ENCODE assay signal across 10 cellular contexts in the genomic region with DNA sequence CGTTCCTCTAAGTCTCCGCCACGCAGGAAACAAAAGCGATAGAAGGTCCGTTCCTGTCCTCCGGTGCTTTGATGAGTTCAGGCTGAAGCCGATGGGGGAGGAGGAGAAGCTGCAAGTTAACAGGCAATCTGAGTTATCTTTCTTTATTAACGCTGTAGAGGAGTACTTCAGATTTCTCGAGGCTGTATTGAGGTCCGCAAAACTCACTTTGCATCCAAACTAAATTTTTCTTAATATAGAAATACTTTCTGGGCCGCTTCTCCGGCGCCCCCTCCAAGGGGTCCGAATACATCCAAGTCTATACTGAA. TPM values are rescaled to one million over a fixed set of nuclear protein-coding genes. Genes with fewer than 3 reads are reported as not detected.
A peak's percentile ranks its signal among the peaks of the same experiment; 100 is the strongest.
DNase-seq lines count a peak whose midpoint lies in the region; ATAC-seq, FAIRE-seq and TF ChIP-seq lines count a peak whose summit lies in the region.
"Had no signal": no experiment of that assay in that cellular context is flagged by ENCODE, and none has a peak within 500 bp of the region (broad histone marks: within the 10 kb centered on the region; RNA-seq: fewer than 3 reads in every experiment).

No MANE protein-coding gene starts in this region.

- H3K9ac ChIP-seq in duodenal mucosa (ENCODE audit: low read depth in 1 of 2, low read length in 2 of 2) = peak overlapping the region; percentile 1 to 48

- peaks cover 48% of the 10 kb centered on the region for H3K27me3 Mint-ChIP-seq in stimulated activated naive CD8-positive, alpha-beta T cell treated with anti-CD3 and anti-CD28 coated beads, Interleukin-15, Interleukin-2, amounts not matched to agents 100 ng/mL and 50 ng/mL, for 24 hours
- H3K27me3 Mint-ChIP-seq in naive thymus-derived CD8-positive, alpha-beta T cell = peaks cover 13 to 35% (median 22%) of the 10 kb centered on the region in 5 donors

- peaks cover 12% of the 10 kb centered on the region for H3K4me1 Mint-ChIP-seq in stimulated activated naive CD8-positive, alpha-beta T cell treated with anti-CD3 and anti-CD28 coated beads, Interleukin-15, Interleukin-2, amounts not matched to agents 100 ng/mL and 50 ng/mL, for 24 hours (ENCODE audit: low read depth)
- H3K4me1 Mint-ChIP-seq in naive thymus-derived CD8-positive, alpha-beta T cell = peaks cover 7 to 8% (median 8%) of the 10 kb centered on the region in 4 donors

- H3K36me3 ChIP-seq in duodenal mucosa (ENCODE audit: control insufficient read depth in 1 of 2, insufficient read depth in 2 of 2, low read length in 2 of 2) = no peaks in the 10 kb centered on the region

- H3K4me3 Mint-ChIP-seq in stimulated activated naive CD8-positive, alpha-beta T cell treated with anti-CD3 and anti-CD28 coated beads, Interleukin-15, Interleukin-2, amounts not matched to agents 100 ng/mL and 50 ng/mL, for 24 hours = peak overlapping the region; percentile 27
- H3K4me3 Mint-ChIP-seq in naive thymus-derived CD8-positive, alpha-beta T cell = peak overlapping the region; percentile 28 to 86 (median 74)

- H3K27me3 ChIP-seq in duodenal mucosa (ENCODE audit: control insufficient read depth in 1 of 2, insufficient read depth in 2 of 2, low read length in 2 of 2) = peaks cover 0 to 20% of the 10 kb centered on the region in 2 donors

- no peak for DNase-seq in stimulated activated naive CD8-positive, alpha-beta T cell treated with anti-CD3 and anti-CD28 coated beads, Interleukin-15, Interleukin-2, amounts not matched to agents 100 U/mL and 50 U/mL, for 24 hours
- no peak for DNase-seq in naive thymus-derived CD8-positive, alpha-beta T cell
- DNase-seq in GM12891 (ENCODE audit: insufficient read length, low spot score) = no peak
- DNase-seq in AML-193 (lab: John Stamatoyannopoulos, UW) = no peak
- no peak for DNase-seq in OCI-M1 (lab: John Stamatoyannopoulos, UW)
- DNase-seq in GM19238 (ENCODE audit: insufficient read length, low spot score) = no peak
- DNase-seq: NCI-H524 treated with DMSO at 0.1 percent for 48 hours had no signal

- H3K27ac ChIP-seq in duodenal mucosa (ENCODE audit: low read depth, low read length) = no peak overlapping the region

- H3K9me3 ChIP-seq in duodenal mucosa (ENCODE audit: control insufficient read depth in 1 of 2, low read length in 2 of 2) = no peaks in the 10 kb centered on the region

- no peak overlapping the region for H3K27ac Mint-ChIP-seq in stimulated activated naive CD8-positive, alpha-beta T cell treated with anti-CD3 and anti-CD28 coated beads, Interleukin-15, Interleukin-2, amounts not matched to agents 100 ng/mL and 50 ng/mL, for 24 hours
- H3K27ac Mint-ChIP-seq in naive thymus-derived CD8-positive, alpha-beta T cell = no peak overlapping the region

- H3K4me1 ChIP-seq in duodenal mucosa (ENCODE audit: control insufficient read depth in 1 of 2, insufficient read depth in 2 of 2, low read length in 2 of 2) = peaks cover 22 to 32% of the 10 kb centered on the region in 2 donors

- POLR2A ChIA-PET in naive thymus-derived CD8-positive, alpha-beta T cell (lab: Charles Lee) = no interaction called here

- ATAC-seq in stimulated activated naive CD8-positive, alpha-beta T cell treated with anti-CD3 and anti-CD28 coated beads, Interleukin-15, Interleukin-2, amounts not matched to agents 100 U/mL and 50 U/mL, for 24 hours = no peak
- peak in 1 of 2 donors; percentile 4 for ATAC-seq in naive thymus-derived CD8-positive, alpha-beta T cell

- TF ChIP-seq POLR2A in GM12891 (IDR thresholded peaks at IDR 0.05; ENCODE audit: low read depth, low read length) = no peak

- H3K9me3 Mint-ChIP-seq in stimulated activated naive CD8-positive, alpha-beta T cell treated with anti-CD3 and anti-CD28 coated beads, Interleukin-15, Interleukin-2, amounts not matched to agents 100 ng/mL and 50 ng/mL, for 24 hours = no peaks in the 10 kb centered on the region
- no peaks in the 10 kb centered on the region for H3K9me3 Mint-ChIP-seq in naive thymus-derived CD8-positive, alpha-beta T cell

- H3K4me3 ChIP-seq in duodenal mucosa (ENCODE audit: low read depth in 1 of 2, low read length in 2 of 2) = peak overlapping the region; percentile 74 to 75

- no peak for FAIRE-seq in GM12891 (lab: Jason Lieb, UNC)

- H3K36me3 Mint-ChIP-seq in stimulated activated naive CD8-positive, alpha-beta T cell treated with anti-CD3 and anti-CD28 coated beads, Interleukin-15, Interleukin-2, amounts not matched to agents 100 ng/mL and 50 ng/mL, for 24 hours (ENCODE audit: low read depth) = no peaks in the 10 kb centered on the region
- H3K36me3 Mint-ChIP-seq in naive thymus-derived CD8-positive, alpha-beta T cell = no peaks in the 10 kb centered on the region

TF ChIP-seq in GM12891, 5 proteins besides CTCF, POLR2A, EP300 and RAD21:
- no peak for TF ChIP-seq PAX5 (IDR thresholded peaks at IDR 0.05; ENCODE audit: insufficient read depth, low read length, severe bottlenecking)
- TF ChIP-seq SPI1 (IDR thresholded peaks at IDR 0.05; ENCODE audit: low read depth, low read length) = no peak
- no peak for TF ChIP-seq POU2F2 (IDR thresholded peaks at IDR 0.05; ENCODE audit: low read depth, low read length)
- TF ChIP-seq TAF1 (IDR thresholded peaks at IDR 0.05; ENCODE audit: low read depth, low read length) = no peak
- no peak for TF ChIP-seq POLR2AphosphoS5 (IDR thresholded peaks at IDR 0.05; ENCODE audit: low read depth, low read length)

RNA-seq across cellular contexts. Expression of a gene that starts 0.4 kb away (rescaled TPM):
- total RNA-seq in naive thymus-derived CD8-positive, alpha-beta T cell = not detected
- polyA plus RNA-seq in naive thymus-derived CD8-positive, alpha-beta T cell = not detected
- 0.14 TPM for polyA plus RNA-seq in GM12891 (2012; ENCODE audit: low read depth, missing spikeins)
- total RNA-seq: myocyte had no signal

RNA-seq across cellular contexts. Expression of a gene that starts 51.2 kb away (rescaled TPM):
- 10 to 100 TPM; 50.7 to 56.7 TPM for total RNA-seq in naive thymus-derived CD8-positive, alpha-beta T cell
- 10 to 100 TPM; 44.8 to 49.5 (median 46.0) TPM for polyA plus RNA-seq in naive thymus-derived CD8-positive, alpha-beta T cell
- 38.3 TPM for polyA plus RNA-seq in GM12891 (2012; ENCODE audit: low read depth, missing spikeins)
